17 cellular contexts compared by ENCODE assay signal in the genomic region with DNA sequence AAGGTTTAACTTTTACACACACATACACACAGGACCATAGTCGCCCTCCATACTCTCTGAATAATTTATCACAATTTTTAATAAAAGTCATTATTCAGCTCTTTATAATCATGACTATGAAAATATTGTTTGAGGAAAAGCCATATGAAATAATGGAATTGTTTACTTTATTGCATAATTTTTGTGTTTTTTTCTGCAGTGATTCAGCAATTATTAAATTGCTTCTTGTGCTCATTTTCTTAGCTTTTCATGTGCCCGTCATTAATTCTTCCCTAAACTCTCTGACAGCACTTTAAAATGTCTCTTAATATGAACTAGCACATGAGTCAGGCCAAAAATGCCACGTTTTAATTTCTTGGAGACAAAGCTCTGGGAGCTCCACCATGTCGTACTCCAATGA.
DNase-seq lines count a peak whose midpoint lies in the region; ATAC-seq, FAIRE-seq and TF ChIP-seq lines count a peak whose summit lies in the region.
"Had no signal": no experiment of that assay in that cellular context is flagged by ENCODE, and none has a peak within 500 bp of the region (broad histone marks: within the 10 kb centered on the region; RNA-seq: fewer than 3 reads in every experiment).

No MANE protein-coding gene starts in this region.

- 6% methylated on average over 4 of the region's 4 CpGs for WGBS in K562 (ENCODE audit: insufficient coverage, low coverage, missing lambda C conversion rate)

- H3K9ac ChIP-seq in BLaER1 (no peak overlapping the region), K562 (ENCODE audit: insufficient read depth in 1 of 2, low read depth in 2 of 2, low read length in 2 of 2) (no peak overlapping the region)

- ATAC-seq in K562: no peak
- ATAC-seq in HG03469 (IDR thresholded peaks at IDR 0.05; ENCODE audit: unreplicated experiment): no peak
- ATAC-seq in HG03039 (IDR thresholded peaks at IDR 0.05; ENCODE audit: unreplicated experiment): no peak
- ATAC-seq: GM12878 had no signal

- no peak for TF ChIP-seq CTCF in K562 (IDR thresholded peaks at IDR 0.05 in 2 of 3, conservative IDR thresholded peaks at IDR 0.05 in 1 of 3; ENCODE audit: insufficient read depth in 2 of 3, low read depth in 1 of 3, low read length in 3 of 3)

- H4K20me1 ChIP-seq in BLaER1 (no peaks in the 10 kb centered on the region), K562 (replicated peaks; ENCODE audit: control insufficient read depth, insufficient read depth, low read length) (no peaks in the 10 kb centered on the region)

- no peaks in the 10 kb centered on the region for H3K79me2 ChIP-seq in K562 (ENCODE audit: control insufficient read depth, insufficient read depth, low read length)

- BruUV-seq in K562 (replicated peaks; lab: Mats Ljungman, UMichigan): no TSS peak

- H3K27ac ChIP-seq in BLaER1: no peak overlapping the region
- H3K27ac ChIP-seq in K562 (ENCODE audit: extremely low read depth, low read depth, low read length): no peak overlapping the region

- intact Hi-C loops in K562 (cut with micrococcal nuclease): no loop called here

- H3K4me2 ChIP-seq in BLaER1 (peak overlapping the region; percentile 6), K562 (ENCODE audit: insufficient read depth, low read length) (no peak overlapping the region)

- TF ChIP-seq POLR2A in K562 (conservative IDR thresholded peaks at IDR 0.05): no peak

- H3K4me3 ChIP-seq in BLaER1: no peak overlapping the region
- no peak overlapping the region for H3K4me3 ChIP-seq in K562
- H3K4me3 ChIP-seq: GM12878, HAP-1 had no signal

- TF ChIP-seq EP300 in K562 (IDR thresholded peaks at IDR 0.05; ENCODE audit: low read length): no peak

- H3K27me3 ChIP-seq in BLaER1 (no peaks in the 10 kb centered on the region), K562 (ENCODE audit: control insufficient read depth in 2 of 2, insufficient read depth in 2 of 2, low read length in 2 of 2) (peaks cover 12 to 22% of the 10 kb centered on the region in 2 experiments; a peak in 3 of 5 replicates)

- peaks cover 17% of the 10 kb centered on the region for H3K4me1 ChIP-seq in BLaER1
- H3K4me1 ChIP-seq in K562 (replicated peaks in 1 of 2; ENCODE audit: control insufficient read depth in 2 of 2, insufficient read depth in 2 of 2, low read length in 2 of 2): no peaks in the 10 kb centered on the region
- H3K4me1 ChIP-seq: Caco-2, HAP-1 had no signal

- H3K9me1 ChIP-seq in K562 (ENCODE audit: control insufficient read depth, insufficient read depth, low read length): no peaks in the 10 kb centered on the region

- H3K9me3 ChIP-seq in BLaER1: peaks cover 10% of the 10 kb centered on the region
- peaks cover 3% of the 10 kb centered on the region; the same call in 1 of the 2 replicates for H3K9me3 ChIP-seq in K562 (replicated peaks; ENCODE audit: control insufficient read depth, insufficient read depth, low read depth, low read length)
- H3K9me3 ChIP-seq: HAP-1 had no signal

- in situ Hi-C loops in K562 (cut with MboI): no loop called here

- no peaks in the 10 kb centered on the region for H3K36me3 ChIP-seq in BLaER1
- H3K36me3 ChIP-seq in K562 (ENCODE audit: control insufficient read depth, insufficient read depth, low read length): no peaks in the 10 kb centered on the region
- H3K36me3 ChIP-seq: HAP-1 had no signal

- CTCF ChIA-PET in K562 (lab: Yijun Ruan, JAX; ENCODE audit: low intra/inter-chr PET ratio): no interaction called here

- peak; percentile 42 for FAIRE-seq in G401.6 (lab: Jason Lieb, UNC)
- FAIRE-seq in K562 (lab: Jason Lieb, UNC): no peak
- FAIRE-seq: GM12878, H54 had no signal

- POLR2A ChIA-PET in K562 (lab: Yijun Ruan, JAX): no interaction called here

- no peak for TF ChIP-seq RAD21 in K562 (CRISPR knock-in tag; conservative IDR thresholded peaks at IDR 0.05 in 1 of 2, IDR thresholded peaks at IDR 0.05 in 1 of 2)

- DNase-seq in K562 (ENCODE audit: extremely low read depth in 1 of 4, low spot score in 3 of 4): no peak
- DNase-seq in NCI-H187 (lab: John Stamatoyannopoulos, UW): no peak
- DNase-seq: C1 segment of cervical spinal cord; Caco-2; CD4-positive, alpha-beta memory T cell; DMS153; DND-41; GDM1; GOT3; HFFc6 had no signal

- no peak overlapping the region for H2AFZ ChIP-seq in K562 (ENCODE audit: low read depth, low read length)

TF ChIP-seq in K562, 482 proteins besides CTCF, POLR2A, EP300 and RAD21 (continues in another document):
- TF ChIP-seq ZNF197 (CRISPR knock-in tag; IDR thresholded peaks at IDR 0.05; ENCODE audit: low read depth) (no peak), RBBP5 (IDR thresholded peaks at IDR 0.05; ENCODE audit: borderline replicate concordance, insufficient read depth, low read length, poor library complexity, severe bottlenecking) (no peak), NR2F6 (CRISPR knock-in tag; IDR thresholded peaks at IDR 0.05) (no peak), MAFF (IDR thresholded peaks at IDR 0.05; ENCODE audit: low read length) (peak; percentile 27; the same call in 1 of the 2 replicates), KHSRP (IDR thresholded peaks at IDR 0.05) (no peak), NFE2 (IDR thresholded peaks at IDR 0.05; ENCODE audit: low read depth) (peak; percentile 38), MBD2 (IDR thresholded peaks at IDR 0.05; ENCODE audit: borderline replicate concordance, low read depth) (no peak), ZNF316 (IDR thresholded peaks at IDR 0.05) (peak; percentile 70), ZNF79 (CRISPR knock-in tag; IDR thresholded peaks at IDR 0.05; ENCODE audit: low read depth) (no peak), ARHGAP35 (IDR thresholded peaks at IDR 0.05; ENCODE audit: partially characterized antibody) (no peak), HLTF (IDR thresholded peaks at IDR 0.05) (no peak), ZNF23 (CRISPR knock-in tag; IDR thresholded peaks at IDR 0.05) (no peak), ZNF830 (CRISPR knock-in tag; IDR thresholded peaks at IDR 0.05) (no peak), HCFC1 (IDR thresholded peaks at IDR 0.05; ENCODE audit: low read depth, low read length) (no peak)
- TF ChIP-seq, protein P1, sequence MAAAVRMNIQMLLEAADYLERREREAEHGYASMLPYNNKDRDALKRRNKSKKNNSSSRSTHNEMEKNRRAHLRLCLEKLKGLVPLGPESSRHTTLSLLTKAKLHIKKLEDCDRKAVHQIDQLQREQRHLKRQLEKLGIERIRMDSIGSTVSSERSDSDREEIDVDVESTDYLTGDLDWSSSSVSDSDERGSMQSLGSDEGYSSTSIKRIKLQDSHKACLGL (CRISPR knock-in tag; IDR thresholded peaks at IDR 0.05; ENCODE audit: borderline replicate concordance, poor library complexity, severe bottlenecking): no peak
- TF ChIP-seq, protein P2, sequence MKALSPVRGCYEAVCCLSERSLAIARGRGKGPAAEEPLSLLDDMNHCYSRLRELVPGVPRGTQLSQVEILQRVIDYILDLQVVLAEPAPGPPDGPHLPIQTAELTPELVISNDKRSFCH (CRISPR knock-in tag; IDR thresholded peaks at IDR 0.05): no peak
- TF ChIP-seq, protein P2 (tag; IDR thresholded peaks at IDR 0.05): no peak
- TF ChIP-seq, protein P3, sequence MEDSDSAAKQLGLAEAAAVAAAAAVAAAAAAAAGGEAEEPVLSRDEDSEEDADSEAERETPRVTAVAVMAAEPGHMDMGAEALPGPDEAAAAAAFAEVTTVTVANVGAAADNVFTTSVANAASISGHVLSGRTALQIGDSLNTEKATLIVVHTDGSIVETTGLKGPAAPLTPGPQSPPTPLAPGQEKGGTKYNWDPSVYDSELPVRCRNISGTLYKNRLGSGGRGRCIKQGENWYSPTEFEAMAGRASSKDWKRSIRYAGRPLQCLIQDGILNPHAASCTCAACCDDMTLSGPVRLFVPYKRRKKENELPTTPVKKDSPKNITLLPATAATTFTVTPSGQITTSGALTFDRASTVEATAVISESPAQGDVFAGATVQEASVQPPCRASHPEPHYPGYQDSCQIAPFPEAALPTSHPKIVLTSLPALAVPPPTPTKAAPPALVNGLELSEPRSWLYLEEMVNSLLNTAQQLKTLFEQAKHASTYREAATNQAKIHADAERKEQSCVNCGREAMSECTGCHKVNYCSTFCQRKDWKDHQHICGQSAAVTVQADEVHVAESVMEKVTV (CRISPR knock-in tag; IDR thresholded peaks at IDR 0.05): no peak
- TF ChIP-seq, protein P4, sequence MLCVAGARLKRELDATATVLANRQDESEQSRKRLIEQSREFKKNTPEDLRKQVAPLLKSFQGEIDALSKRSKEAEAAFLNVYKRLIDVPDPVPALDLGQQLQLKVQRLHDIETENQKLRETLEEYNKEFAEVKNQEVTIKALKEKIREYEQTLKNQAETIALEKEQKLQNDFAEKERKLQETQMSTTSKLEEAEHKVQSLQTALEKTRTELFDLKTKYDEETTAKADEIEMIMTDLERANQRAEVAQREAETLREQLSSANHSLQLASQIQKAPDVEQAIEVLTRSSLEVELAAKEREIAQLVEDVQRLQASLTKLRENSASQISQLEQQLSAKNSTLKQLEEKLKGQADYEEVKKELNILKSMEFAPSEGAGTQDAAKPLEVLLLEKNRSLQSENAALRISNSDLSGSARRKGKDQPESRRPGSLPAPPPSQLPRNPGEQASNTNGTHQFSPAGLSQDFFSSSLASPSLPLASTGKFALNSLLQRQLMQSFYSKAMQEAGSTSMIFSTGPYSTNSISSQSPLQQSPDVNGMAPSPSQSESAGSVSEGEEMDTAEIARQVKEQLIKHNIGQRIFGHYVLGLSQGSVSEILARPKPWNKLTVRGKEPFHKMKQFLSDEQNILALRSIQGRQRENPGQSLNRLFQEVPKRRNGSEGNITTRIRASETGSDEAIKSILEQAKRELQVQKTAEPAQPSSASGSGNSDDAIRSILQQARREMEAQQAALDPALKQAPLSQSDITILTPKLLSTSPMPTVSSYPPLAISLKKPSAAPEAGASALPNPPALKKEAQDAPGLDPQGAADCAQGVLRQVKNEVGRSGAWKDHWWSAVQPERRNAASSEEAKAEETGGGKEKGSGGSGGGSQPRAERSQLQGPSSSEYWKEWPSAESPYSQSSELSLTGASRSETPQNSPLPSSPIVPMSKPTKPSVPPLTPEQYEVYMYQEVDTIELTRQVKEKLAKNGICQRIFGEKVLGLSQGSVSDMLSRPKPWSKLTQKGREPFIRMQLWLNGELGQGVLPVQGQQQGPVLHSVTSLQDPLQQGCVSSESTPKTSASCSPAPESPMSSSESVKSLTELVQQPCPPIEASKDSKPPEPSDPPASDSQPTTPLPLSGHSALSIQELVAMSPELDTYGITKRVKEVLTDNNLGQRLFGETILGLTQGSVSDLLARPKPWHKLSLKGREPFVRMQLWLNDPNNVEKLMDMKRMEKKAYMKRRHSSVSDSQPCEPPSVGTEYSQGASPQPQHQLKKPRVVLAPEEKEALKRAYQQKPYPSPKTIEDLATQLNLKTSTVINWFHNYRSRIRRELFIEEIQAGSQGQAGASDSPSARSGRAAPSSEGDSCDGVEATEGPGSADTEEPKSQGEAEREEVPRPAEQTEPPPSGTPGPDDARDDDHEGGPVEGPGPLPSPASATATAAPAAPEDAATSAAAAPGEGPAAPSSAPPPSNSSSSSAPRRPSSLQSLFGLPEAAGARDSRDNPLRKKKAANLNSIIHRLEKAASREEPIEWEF (CRISPR knock-in tag; IDR thresholded peaks at IDR 0.05): no peak
